ENCODE assay signal across 1 cellular context in genomic region chrX:130401415-130402210, GRCh38.
TF ChIP-seq lines count a peak whose summit lies in the region.

Gene RBMX2, plus strand, starts transcription at chrX:130401987. Its CDS starts 46 bp downstream, at chrX:130402033.

TF ChIP-seq in K562, 482 proteins besides CTCF, POLR2A, EP300 and RAD21 (continued from another document and continues in another):
- TF ChIP-seq GMEB1 (CRISPR knock-in tag; IDR thresholded peaks at IDR 0.05) (peak; percentile 76), THAP12 (CRISPR knock-in tag; IDR thresholded peaks at IDR 0.05) (0 out of 2 replicates have a peak, but pooled peaks have one; percentile 47), NRF1 (conservative IDR thresholded peaks at IDR 0.05 in 1 of 2, IDR thresholded peaks at IDR 0.05 in 1 of 2) (peak; percentile 98), ATF7 (IDR thresholded peaks at IDR 0.05) (peak; percentile 59), NFE2L1 (tag; IDR thresholded peaks at IDR 0.05; ENCODE audit: borderline replicate concordance, low read depth) (no peak), TAF9B (IDR thresholded peaks at IDR 0.05; ENCODE audit: partially characterized antibody) (peak; percentile 68), CEBPB (tag; IDR thresholded peaks at IDR 0.05) (no peak), TFAP4 (CRISPR knock-in tag; IDR thresholded peaks at IDR 0.05; ENCODE audit: borderline replicate concordance) (peak; percentile 41; the same call in 1 of the 2 replicates), CREB3L1 (IDR thresholded peaks at IDR 0.05; ENCODE audit: borderline replicate concordance, low read depth) (no peak), HLTF (IDR thresholded peaks at IDR 0.05) (no peak), ZNF668 (CRISPR knock-in tag; IDR thresholded peaks at IDR 0.05) (no peak), ZNF318 (IDR thresholded peaks at IDR 0.05; ENCODE audit: borderline replicate concordance in 1 of 2, low read depth in 1 of 2) (no peak), ZBTB26 (CRISPR knock-in tag; IDR thresholded peaks at IDR 0.05) (no peak), MYC (IDR thresholded peaks at IDR 0.05; ENCODE audit: low read depth, low read length) (peak; percentile 47), MYC (CRISPR knock-in tag; IDR thresholded peaks at IDR 0.05; ENCODE audit: borderline replicate concordance, low read depth) (no peak), C11orf30 (IDR thresholded peaks at IDR 0.05; ENCODE audit: low read depth) (peak; percentile 67), GTF2B (IDR thresholded peaks at IDR 0.05; ENCODE audit: extremely low read depth, insufficient read length) (no peak), POU5F1 (IDR thresholded peaks at IDR 0.05; ENCODE audit: borderline replicate concordance, low read depth, low read length, partially characterized antibody) (peak; percentile 7), ZBTB17 (CRISPR knock-in tag; IDR thresholded peaks at IDR 0.05) (no peak), UBTF (IDR thresholded peaks at IDR 0.05; ENCODE audit: borderline replicate concordance in 1 of 2, low read depth in 2 of 2, low read length in 2 of 2) (0 out of 4 replicates have a peak, but pooled peaks of 1 of the 2 experiments have one; percentile 6), MAFG (tag; conservative IDR thresholded peaks at IDR 0.05) (peak; percentile 25; the same call in 1 of the 2 replicates), SUPT5H (IDR thresholded peaks at IDR 0.05) (peak; percentile 82), POLR2B (IDR thresholded peaks at IDR 0.05; ENCODE audit: low read depth, partially characterized antibody) (peak; percentile 88), ZBTB2 (IDR thresholded peaks at IDR 0.05) (peak; percentile 94), ELF1 (tag; IDR thresholded peaks at IDR 0.05) (peak; percentile 38; the same call in 1 of the 2 replicates), GABPB1 (CRISPR knock-in tag; IDR thresholded peaks at IDR 0.05) (peak; percentile 71), GABPA (tag; conservative IDR thresholded peaks at IDR 0.05; ENCODE audit: low read depth) (peak; percentile 79), TEAD4 (IDR thresholded peaks at IDR 0.05; ENCODE audit: low read length) (no peak), TEAD4 (CRISPR knock-in tag; IDR thresholded peaks at IDR 0.05; ENCODE audit: borderline replicate concordance) (no peak), ZNF253 (CRISPR knock-in tag; conservative IDR thresholded peaks at IDR 0.05) (no peak), ZNF217 (CRISPR knock-in tag; IDR thresholded peaks at IDR 0.05) (no peak), ESRRA (IDR thresholded peaks at IDR 0.05; ENCODE audit: borderline replicate concordance, low read depth) (peak; percentile 35; the same call in 1 of the 2 replicates), TAF1 (IDR thresholded peaks at IDR 0.05; ENCODE audit: control insufficient read depth, extremely low read depth, insufficient read depth, low read length, severe bottlenecking) (peak; percentile 76), POLR2AphosphoS5 (IDR thresholded peaks at IDR 0.05; ENCODE audit: control insufficient read depth, insufficient read depth, low read depth, low read length) (peak; percentile 71; the same call in 1 of the 2 replicates), MNT (conservative IDR thresholded peaks at IDR 0.05) (no peak; a peak in 2 of 4 replicates)
